Comparison of ENCODE assay signal across 30 cellular contexts in genomic region chr9:132498811-132499210, GRCh38.
A peak's percentile ranks its signal among the peaks of the same experiment; 100 is the strongest.
DNase-seq lines count a peak whose midpoint lies in the region; ATAC-seq and TF ChIP-seq lines count a peak whose summit lies in the region.
"Had no signal": no experiment of that assay in that cellular context is flagged by ENCODE, and none has a peak within 500 bp of the region (broad histone marks: within the 10 kb centered on the region; RNA-seq: fewer than 3 reads in every experiment).

No MANE protein-coding gene starts in this region.

- H3K14ac ChIP-seq in IMR-90 (replicated peaks; ENCODE audit: low read depth, low read length), result no peak overlapping the region

- H3K4me2 ChIP-seq in IMR-90 (ENCODE audit: low read depth, low read length), result no peak overlapping the region
- H3K4me2 ChIP-seq in neural progenitor cell, result peak overlapping the region; percentile 58

- no peak overlapping the region for H2BK20ac ChIP-seq in IMR-90 (ENCODE audit: low read depth, low read length)

- H3K4me1 Mint-ChIP-seq in neural progenitor cell, result peaks cover 24% of the 10 kb centered on the region
- H3K4me1 Mint-ChIP-seq: activated naive CD8-positive, alpha-beta T cell treated with anti-CD3 and anti-CD28 coated beads, Interleukin-2, amount 10 ng/mL, durations not matched to agents 7 days and 5 days; CD14-positive monocyte; immature natural killer cell; natural killer cell had no signal

- TF ChIP-seq POLR2A in IMR-90 (IDR thresholded peaks at IDR 0.05; ENCODE audit: low read depth, low read length), result no peak
- TF ChIP-seq POLR2A in breast epithelium (IDR thresholded peaks at IDR 0.05), result no peak
- TF ChIP-seq POLR2A in adrenal gland (IDR thresholded peaks at IDR 0.05), result no peak

- H4K8ac ChIP-seq in IMR-90 (ENCODE audit: low read depth in 2 of 2, low read length in 2 of 2), result no peak overlapping the region

- H3K4me3 ChIP-seq in IMR-90 (ENCODE audit: insufficient read depth, low read depth, low read length), result no peak overlapping the region
- H3K4me3 ChIP-seq in foreskin fibroblast (ENCODE audit: low read depth in 1 of 2, low read length in 2 of 2), result no peak overlapping the region
- H3K4me3 ChIP-seq in neural progenitor cell, result no peak overlapping the region
- no peak overlapping the region for H3K4me3 ChIP-seq in breast epithelium
- no peak overlapping the region for H3K4me3 ChIP-seq in adrenal gland
- H3K4me3 ChIP-seq: heart right ventricle, left ventricle myocardium inferior, thoracic aorta had no signal

- peaks cover 15% of the 10 kb centered on the region for H3K27me3 Mint-ChIP-seq in neural progenitor cell (ENCODE audit: insufficient read depth, low read depth)

- H2BK5ac ChIP-seq in IMR-90 (ENCODE audit: low read depth, low read length, poor library complexity, severe bottlenecking), result no peak overlapping the region

- POLR2A ChIA-PET in IMR-90 (lab: Charles Lee; ENCODE audit: unreplicated experiment), result interaction anchor here (0.5 kb wide), 1 partner anchor 73 kb away, joined by 3 read pairs; no protein-coding TSS in a partner anchor

- TF ChIP-seq RAD21 in IMR-90 (IDR thresholded peaks at IDR 0.05; ENCODE audit: low read length), result no peak

- H3K36me3 ChIP-seq in IMR-90 (ENCODE audit: control insufficient read depth, insufficient read depth, low read length), result no peaks in the 10 kb centered on the region
- no peaks in the 10 kb centered on the region for H3K36me3 ChIP-seq in neural progenitor cell
- H3K36me3 ChIP-seq in breast epithelium, result no peaks in the 10 kb centered on the region
- H3K36me3 ChIP-seq in adrenal gland (replicated peaks in 1 of 2), result no peaks in the 10 kb centered on the region
- H3K36me3 ChIP-seq: heart right ventricle, left ventricle myocardium inferior, thoracic aorta had no signal

- H3K9me3 Mint-ChIP-seq in neural progenitor cell, result peaks cover 20% of the 10 kb centered on the region
- H3K9me3 Mint-ChIP-seq: activated CD4-positive, alpha-beta memory T cell treated with anti-CD3 and anti-CD28 coated beads for 36 hours; activated naive CD8-positive, alpha-beta T cell treated with anti-CD3 and anti-CD28 coated beads, Interleukin-2, amount 10 ng/mL, durations not matched to agents 7 days and 5 days; activated T-helper 2 cell treated with anti-CD3 and anti-CD28 coated beads, Interferon-gamma antibody, Interleukin-2, Interleukin-4, amounts not matched to agents 10 μg/mL and 5 μg/mL and 100 μg/mL, durations not matched to agents 14 hours and 24 hours and 36 hours; immature natural killer cell; natural killer cell had no signal

- in situ Hi-C loops in IMR-90 (cut with MboI; ENCODE audit: low sequenced_read_pairs), result no loop called here

- H2BK120ac ChIP-seq in IMR-90 (ENCODE audit: low read depth, low read length), result no peak overlapping the region

- H3K79me1 ChIP-seq in IMR-90 (ENCODE audit: low read depth in 1 of 2, low read length in 2 of 2), result no peaks in the 10 kb centered on the region

- WGBS in IMR-90 (ENCODE audit: extremely low coverage in 2 of 2, insufficient read length in 1 of 2), 2 experiments, result 50% methylated on average over 2 of the region's 11 CpGs; no CpG with 5 or more reads in 1 of the 2 experiments
- WGBS in adrenal gland, 4 donors, result 57 to 71% (median 68%) methylated on average over 1 to 11 of the region's 11 CpGs

- CTCF ChIA-PET in IMR-90 (lab: Yijun Ruan, JAX), result no interaction called here

- H3K56ac ChIP-seq in IMR-90 (ENCODE audit: extremely low read depth, insufficient read depth, low read length), result no peak overlapping the region

- no peak overlapping the region for H3K23ac ChIP-seq in IMR-90 (ENCODE audit: low read depth, low read length)

- dilution Hi-C loops in IMR-90 (cut with HindIII; ENCODE audit: low sequenced_read_pairs, unreplicated experiment), result no loop called here

- no peak for TF ChIP-seq CTCF in IMR-90 (conservative IDR thresholded peaks at IDR 0.05; ENCODE audit: low read depth, low read length)
- no peak for TF ChIP-seq CTCF in foreskin fibroblast (IDR thresholded peaks at IDR 0.05; ENCODE audit: low read depth, low read length)
- no peak for TF ChIP-seq CTCF in neural progenitor cell (IDR thresholded peaks at IDR 0.05)
- no peak for TF ChIP-seq CTCF in breast epithelium (IDR thresholded peaks at IDR 0.05)
- TF ChIP-seq CTCF in adrenal gland (IDR thresholded peaks at IDR 0.05), result no peak

- H3K36me3 Mint-ChIP-seq in neural progenitor cell, result peaks cover 8% of the 10 kb centered on the region
- H3K36me3 Mint-ChIP-seq: activated CD4-positive, alpha-beta memory T cell treated with anti-CD3 and anti-CD28 coated beads for 36 hours; activated naive CD8-positive, alpha-beta T cell treated with anti-CD3 and anti-CD28 coated beads, Interleukin-2, amount 10 ng/mL, durations not matched to agents 7 days and 5 days; CD14-positive monocyte; immature natural killer cell; natural killer cell had no signal

- H3K9me3 ChIP-seq in IMR-90 (ENCODE audit: control insufficient read depth, insufficient read depth, low read length) (no peaks in the 10 kb centered on the region), neural progenitor cell (ENCODE audit: low read depth) (no peaks in the 10 kb centered on the region), breast epithelium (no peaks in the 10 kb centered on the region), adrenal gland (replicated peaks in 1 of 3) (no peaks in the 10 kb centered on the region)
- H3K9me3 ChIP-seq: thoracic aorta had no signal

- H4K20me1 ChIP-seq in IMR-90 (ENCODE audit: insufficient read depth, low read length) (no peaks in the 10 kb centered on the region), neural progenitor cell (ENCODE audit: low read depth) (no peaks in the 10 kb centered on the region)

- intact Hi-C loops in IMR-90 (cut with micrococcal nuclease), result no loop called here
- intact Hi-C loops in breast epithelium (cut with DNase I; ENCODE audit: low total_unique reads), result no loop called here
- intact Hi-C loops in adrenal gland (cut with DNase I), result no loop called here

- H2AK9ac ChIP-seq in IMR-90 (replicated peaks; ENCODE audit: low read depth, low read length, poor library complexity), result no peak overlapping the region

- BruUV-seq in IMR-90 (replicated peaks; lab: Mats Ljungman, UMichigan), result no TSS peak

- H3K9ac ChIP-seq in IMR-90 (ENCODE audit: low read depth, low read length) (no peak overlapping the region), neural progenitor cell (no peak overlapping the region)
- H3K9ac ChIP-seq: parathyroid adenoma had no signal

- no peak overlapping the region for H4K5ac ChIP-seq in IMR-90 (ENCODE audit: low read depth, low read length)

- no peak overlapping the region for H3K18ac ChIP-seq in IMR-90 (ENCODE audit: low read depth, low read length)

- no peak overlapping the region for H2BK15ac ChIP-seq in IMR-90 (ENCODE audit: low read depth, low read length)

- 0 out of 2 replicates have a peak, but pooled peaks cover 2% of the 10 kb centered on the region for H3K4me1 ChIP-seq in IMR-90 (ENCODE audit: control insufficient read depth, insufficient read depth, low read length)
- H3K4me1 ChIP-seq in neural progenitor cell, result peaks cover 12% of the 10 kb centered on the region
- H3K4me1 ChIP-seq in breast epithelium, result no peaks in the 10 kb centered on the region
- H3K4me1 ChIP-seq in adrenal gland (replicated peaks in 1 of 2), result no peaks in the 10 kb centered on the region
- H3K4me1 ChIP-seq: heart right ventricle, left ventricle myocardium inferior, parathyroid adenoma had no signal

- peak; percentile 97 for ATAC-seq in IMR-90 (ENCODE audit: low read depth)
- no peak for ATAC-seq in stimulated activated naive CD8-positive, alpha-beta T cell treated with anti-CD3 and anti-CD28 coated beads, Interleukin-15, Interleukin-2, amounts not matched to agents 100 U/mL and 50 U/mL, for 24 hours
- ATAC-seq: activated CD4-positive, CD25-positive, alpha-beta regulatory T cell treated with anti-CD3 and anti-CD28 coated beads, Interleukin-2, amount 50 U/mL, for 24 hours; heart right ventricle; natural killer cell; PC-3; right cardiac atrium had no signal

- H2AFZ ChIP-seq in IMR-90 (replicated peaks; ENCODE audit: low read length, poor library complexity) (no peak overlapping the region), neural progenitor cell (replicated peaks) (peak overlapping the region; percentile 17)
- H2AFZ ChIP-seq: parathyroid adenoma had no signal

- H3K27ac ChIP-seq in IMR-90 (ENCODE audit: insufficient read depth, low read length) (no peak overlapping the region), neural progenitor cell (no peak overlapping the region), breast epithelium (no peak overlapping the region), adrenal gland (no peak overlapping the region)
- H3K27ac ChIP-seq: heart right ventricle, left ventricle myocardium inferior, parathyroid adenoma, thoracic aorta had no signal

- no peaks in the 10 kb centered on the region for H3F3A ChIP-seq in neural progenitor cell (ENCODE audit: low read depth)

- peak overlapping the region; percentile 79 for H3K27ac Mint-ChIP-seq in neural progenitor cell
- H3K27ac Mint-ChIP-seq: activated CD4-positive, alpha-beta memory T cell treated with anti-CD3 and anti-CD28 coated beads for 36 hours; activated naive CD8-positive, alpha-beta T cell treated with anti-CD3 and anti-CD28 coated beads, Interleukin-2, amount 10 ng/mL, durations not matched to agents 7 days and 5 days; activated T-helper 2 cell treated with anti-CD3 and anti-CD28 coated beads, Interferon-gamma antibody, Interleukin-2, Interleukin-4, amounts not matched to agents 10 μg/mL and 5 μg/mL and 100 μg/mL, durations not matched to agents 14 hours and 24 hours and 36 hours; immature natural killer cell; natural killer cell had no signal

- H4K91ac ChIP-seq in IMR-90 (ENCODE audit: insufficient read depth, low read depth, low read length), result no peak overlapping the region

- H3K27me3 ChIP-seq in IMR-90 (ENCODE audit: control insufficient read depth, insufficient read depth, low read length) (peaks cover 26% of the 10 kb centered on the region), neural progenitor cell (no peaks in the 10 kb centered on the region), breast epithelium (peaks cover 0 to 22% of the 10 kb centered on the region in 2 donors), adrenal gland (no peaks in the 10 kb centered on the region)

- DNase-seq in EH (ENCODE audit: low read depth) (peak; percentile 48), IMR-90 (peak; percentile 17), foreskin fibroblast (peak; percentile 9 to 15), neural progenitor cell (ENCODE audit: low spot score) (peak; percentile 72), breast epithelium (ENCODE audit: low spot score in 2 of 2) (no peak), RPMI8226 (no peak), adrenal gland (no peak)
- DNase-seq in stimulated activated naive CD8-positive, alpha-beta T cell treated with anti-CD3 and anti-CD28 coated beads, Interleukin-15, Interleukin-2, amounts not matched to agents 100 U/mL and 50 U/mL, for 24 hours, result no peak
- DNase-seq: activated CD4-positive, alpha-beta memory T cell treated with anti-CD3 and anti-CD28 coated beads for 36 hours; activated CD8-positive, alpha-beta memory T cell treated with anti-CD3 and anti-CD28 coated beads, Interleukin-2, amount 50 U/mL, for 48 hours; activated naive CD8-positive, alpha-beta T cell treated with anti-CD3 and anti-CD28 coated beads, Interleukin-2, amount 10 ng/mL, durations not matched to agents 7 days and 5 days; effector CD8-positive, alpha-beta T cell; erythroblast; heart right ventricle; immature natural killer cell; left ventricle myocardium inferior; natural killer cell; NCI-H187; NCI-H446; PC-3; right cardiac atrium; SHP77; stimulated activated CD4-positive, alpha-beta T cell treated with anti-CD3 and anti-CD28 coated beads, Interleukin-12 subunit alpha, Interleukin-12 subunit beta, amount 100 ng/mL, for 4 hours; stimulated activated CD4-positive, alpha-beta T cell treated with anti-CD3 and anti-CD28 coated beads, Interleukin-4, amount 100 ng/mL, for 4 hours; stimulated activated naive CD4-positive, alpha-beta T cell treated with Interleukin-2 at 50 U/mL for 16 hours had no signal

- no peak overlapping the region for H3K4me3 Mint-ChIP-seq in neural progenitor cell
- H3K4me3 Mint-ChIP-seq: activated CD4-positive, alpha-beta memory T cell treated with anti-CD3 and anti-CD28 coated beads for 36 hours; activated naive CD8-positive, alpha-beta T cell treated with anti-CD3 and anti-CD28 coated beads, Interleukin-2, amount 10 ng/mL, durations not matched to agents 7 days and 5 days; CD14-positive monocyte; immature natural killer cell; natural killer cell had no signal

- no peak overlapping the region for H3K4ac ChIP-seq in IMR-90 (ENCODE audit: low read depth, low read length)

- H3K79me2 ChIP-seq in neural progenitor cell (ENCODE audit: low read depth), result no peaks in the 10 kb centered on the region
- H3K79me2 ChIP-seq: parathyroid adenoma had no signal

- no peaks in the 10 kb centered on the region for H3K9me1 ChIP-seq in IMR-90 (ENCODE audit: insufficient read depth, low read length)

- H2AK5ac ChIP-seq in IMR-90 (ENCODE audit: low read depth, low read length), result no peak overlapping the region

Comparison
In these comparisons a context has a peak if more than half of its experiments do, and no peak if none do; other contexts are left out.
1. DNase-seq: peak in EH (single experiment), IMR-90 (single experiment), foreskin fibroblast (2 of 2) and neural progenitor cell (single experiment); none in breast epithelium (0 of 2), RPMI8226 (single experiment), stimulated activated naive CD8-positive, alpha-beta T cell treated with anti-CD3 and anti-CD28 coated beads, Interleukin-15, Interleukin-2, amounts not matched to agents 100 U/mL and 50 U/mL, for 24 hours (single experiment) and adrenal gland (0 of 7).